9 cellular contexts compared by ENCODE assay signal in genomic region chr6:132598473-132598872, GRCh38. TPM values are rescaled to one million over a fixed set of nuclear protein-coding genes. Genes with fewer than 3 reads are reported as not detected.
DNase-seq lines count a peak whose midpoint lies in the region; ATAC-seq, FAIRE-seq and TF ChIP-seq lines count a peak whose summit lies in the region.
"Had no signal": no experiment of that assay in that cellular context is flagged by ENCODE, and none has a peak within 500 bp of the region (broad histone marks: within the 10 kb centered on the region; RNA-seq: fewer than 3 reads in every experiment).

No MANE protein-coding gene starts in this region.

- no peaks in the 10 kb centered on the region for H3K4me1 Mint-ChIP-seq in activated T-helper 1 cell treated with anti-CD3 and anti-CD28 coated beads, Interleukin-12 subunit alpha, Interleukin-12 subunit beta, Interleukin-2, Interleukin-4 antibody, amounts not matched to agents 30 ng/mL and 10 ng/mL and 1 ng/mL, durations not matched to agents 14 hours and 24 hours and 36 hours (ENCODE audit: low read depth)

- H3K4me3 Mint-ChIP-seq in activated T-helper 1 cell treated with anti-CD3 and anti-CD28 coated beads, Interleukin-12 subunit alpha, Interleukin-12 subunit beta, Interleukin-2, Interleukin-4 antibody, amounts not matched to agents 30 ng/mL and 10 ng/mL and 1 ng/mL, durations not matched to agents 14 hours and 24 hours and 36 hours = no peak overlapping the region

- H3K27me3 Mint-ChIP-seq in activated T-helper 1 cell treated with anti-CD3 and anti-CD28 coated beads, Interleukin-12 subunit alpha, Interleukin-12 subunit beta, Interleukin-2, Interleukin-4 antibody, amounts not matched to agents 30 ng/mL and 10 ng/mL and 1 ng/mL, durations not matched to agents 14 hours and 24 hours and 36 hours (ENCODE audit: insufficient read depth) = peaks cover 14% of the 10 kb centered on the region

- H3K27ac Mint-ChIP-seq in activated T-helper 1 cell treated with anti-CD3 and anti-CD28 coated beads, Interleukin-12 subunit alpha, Interleukin-12 subunit beta, Interleukin-2, Interleukin-4 antibody, amounts not matched to agents 30 ng/mL and 10 ng/mL and 1 ng/mL, durations not matched to agents 14 hours and 24 hours and 36 hours = no peak overlapping the region

- no peaks in the 10 kb centered on the region for H3K27me3 ChIP-seq in esophagus squamous epithelium

- FAIRE-seq in GM18507 (lab: Jason Lieb, UNC) = peak; percentile 59

- no peaks in the 10 kb centered on the region for H3K36me3 ChIP-seq in esophagus squamous epithelium

- peak in 2 of 6 experiments; percentile 4 to 40 for TF ChIP-seq CTCF in esophagus squamous epithelium (IDR thresholded peaks at IDR 0.05)

- TF ChIP-seq POLR2A in esophagus squamous epithelium (IDR thresholded peaks at IDR 0.05) = no peak

- no peak overlapping the region for H3K27ac ChIP-seq in esophagus squamous epithelium

- WGBS in esophagus squamous epithelium, 2 donors = 31 to 36% methylated on average over 3 of the region's 3 CpGs

- ATAC-seq in HG02759 (IDR thresholded peaks at IDR 0.05; ENCODE audit: unreplicated experiment) (peak; percentile 78), left colon (peak; percentile 53)

- intact Hi-C loops in left colon (cut with DNase I, micrococcal nuclease) (no loop called here), esophagus squamous epithelium (cut with DNase I) (no loop called here)
- intact Hi-C loops in activated T-helper 1 cell treated with anti-CD3 and anti-CD28 coated beads, Interleukin-12 subunit alpha, Interleukin-12 subunit beta, Interleukin-2, Interleukin-4 antibody, amounts not matched to agents 30 ng/mL and 10 ng/mL and 1 ng/mL, durations not matched to agents 14 hours and 24 hours and 36 hours (cut with micrococcal nuclease) = no loop called here

- H3K9me3 ChIP-seq in esophagus squamous epithelium = no peaks in the 10 kb centered on the region

- no peaks in the 10 kb centered on the region for H3K4me1 ChIP-seq in esophagus squamous epithelium

- no peak for DNase-seq in GM18507 (ENCODE audit: extremely low spot score, insufficient read length, low read depth)
- DNase-seq in RKO (ENCODE audit: low spot score) = peak; percentile 59
- DNase-seq in left colon = no peak
- DNase-seq in NCI-H1092 (lab: John Stamatoyannopoulos, UW) = no peak
- no peak for DNase-seq in esophagus squamous epithelium (lab: John Stamatoyannopoulos, UW)
- DNase-seq in activated T-helper 1 cell treated with anti-CD3 and anti-CD28 coated beads, Interleukin-12 subunit alpha, Interleukin-12 subunit beta, Interleukin-2, Interleukin-4 antibody, amounts not matched to agents 30 ng/mL and 10 ng/mL and 1 ng/mL, durations not matched to agents 14 hours and 24 hours and 36 hours (ENCODE audit: low spot score) = no peak
- DNase-seq in activated CD4-positive, CD25-positive, alpha-beta regulatory T cell (lab: John Stamatoyannopoulos, UW) = no peak

- H3K4me3 ChIP-seq in esophagus squamous epithelium = no peak overlapping the region

- H3K36me3 Mint-ChIP-seq in activated T-helper 1 cell treated with anti-CD3 and anti-CD28 coated beads, Interleukin-12 subunit alpha, Interleukin-12 subunit beta, Interleukin-2, Interleukin-4 antibody, amounts not matched to agents 30 ng/mL and 10 ng/mL and 1 ng/mL, durations not matched to agents 14 hours and 24 hours and 36 hours (ENCODE audit: low read depth) = no peaks in the 10 kb centered on the region

- H3K9me3 Mint-ChIP-seq in activated T-helper 1 cell treated with anti-CD3 and anti-CD28 coated beads, Interleukin-12 subunit alpha, Interleukin-12 subunit beta, Interleukin-2, Interleukin-4 antibody, amounts not matched to agents 30 ng/mL and 10 ng/mL and 1 ng/mL, durations not matched to agents 14 hours and 24 hours and 36 hours = no peaks in the 10 kb centered on the region

RNA-seq across cellular contexts. Expression of gene TAAR5, which starts 8.9 kb away (rescaled TPM):
- total RNA-seq in left colon (not detected), esophagus squamous epithelium (not detected)
- total RNA-seq in activated T-helper 1 cell treated with anti-CD3 and anti-CD28 coated beads, Interleukin-12 subunit alpha, Interleukin-12 subunit beta, Interleukin-2, Interleukin-4 antibody, amounts not matched to agents 30 ng/mL and 10 ng/mL and 1 ng/mL, durations not matched to agents 14 hours and 24 hours and 36 hours = not detected in 2 replicates
- total RNA-seq: activated CD8-positive, alpha-beta memory T cell treated with anti-CD3 and anti-CD28 coated beads for 36 hours had no signal

RNA-seq across cellular contexts. Expression of gene TAAR2, which starts 25.6 kb away (rescaled TPM):
- total RNA-seq in left colon = not detected
- total RNA-seq in esophagus squamous epithelium = not detected
- total RNA-seq in activated T-helper 1 cell treated with anti-CD3 and anti-CD28 coated beads, Interleukin-12 subunit alpha, Interleukin-12 subunit beta, Interleukin-2, Interleukin-4 antibody, amounts not matched to agents 30 ng/mL and 10 ng/mL and 1 ng/mL, durations not matched to agents 14 hours and 24 hours and 36 hours = not detected in 2 replicates
- total RNA-seq: activated CD8-positive, alpha-beta memory T cell treated with anti-CD3 and anti-CD28 coated beads for 36 hours had no signal

RNA-seq across cellular contexts. Expression of gene TAAR6, which starts 28.4 kb away (rescaled TPM):
- total RNA-seq in left colon = not detected
- not detected for total RNA-seq in esophagus squamous epithelium
- total RNA-seq in activated T-helper 1 cell treated with anti-CD3 and anti-CD28 coated beads, Interleukin-12 subunit alpha, Interleukin-12 subunit beta, Interleukin-2, Interleukin-4 antibody, amounts not matched to agents 30 ng/mL and 10 ng/mL and 1 ng/mL, durations not matched to agents 14 hours and 24 hours and 36 hours = not detected in 2 replicates
- total RNA-seq: activated CD8-positive, alpha-beta memory T cell treated with anti-CD3 and anti-CD28 coated beads for 36 hours had no signal

RNA-seq across cellular contexts. Expression of gene TAAR8, which starts 46.0 kb away (rescaled TPM):
- not detected for total RNA-seq in left colon
- not detected for total RNA-seq in esophagus squamous epithelium
- total RNA-seq in activated T-helper 1 cell treated with anti-CD3 and anti-CD28 coated beads, Interleukin-12 subunit alpha, Interleukin-12 subunit beta, Interleukin-2, Interleukin-4 antibody, amounts not matched to agents 30 ng/mL and 10 ng/mL and 1 ng/mL, durations not matched to agents 14 hours and 24 hours and 36 hours = not detected in 2 replicates
- total RNA-seq: activated CD8-positive, alpha-beta memory T cell treated with anti-CD3 and anti-CD28 coated beads for 36 hours had no signal
